5 cellular contexts compared by ENCODE assay signal in genomic region chr4:40140607-40141006, GRCh38. TPM values are rescaled to one million over a fixed set of nuclear protein-coding genes. Genes with fewer than 3 reads are reported as not detected.
"Had no signal": no experiment of that assay in that cellular context is flagged by ENCODE, and none has a peak within 500 bp of the region (broad histone marks: within the 10 kb centered on the region; RNA-seq: fewer than 3 reads in every experiment).

No MANE protein-coding gene starts in this region.

RNA-seq across cellular contexts. Expression of gene RHOH, which starts 56.2 kb away (rescaled TPM):
- total RNA-seq: hepatocyte, kidney epithelial cell, lung microvascular endothelial cell, mammary epithelial cell, myocyte had no signal
- polyA plus RNA-seq: hepatocyte, mammary epithelial cell had no signal
